In genomic region chr7:85186521-85187241, GRCh38 we compare ENCODE assay signal across 7 cellular contexts. TPM values are rescaled to one million over a fixed set of nuclear protein-coding genes. Genes with fewer than 3 reads are reported as not detected.
DNase-seq lines count a peak whose midpoint lies in the region; ATAC-seq, FAIRE-seq and TF ChIP-seq lines count a peak whose summit lies in the region.

SEMA3D (minus strand) TSS chr7:85187056; CDS start chr7:85121891, 65,165 bp downstream.

- no peak for FAIRE-seq in HTR-8/SVneo (lab: Jason Lieb, UNC)
- FAIRE-seq in small intestine (lab: Jason Lieb, UNC), result no peak

- H3K4me1 ChIP-seq in OCI-LY1 (ENCODE audit: insufficient read depth, low read length, severe bottlenecking) (no peaks in the 10 kb centered on the region), small intestine (ENCODE audit: control insufficient read depth in 2 of 2, insufficient read depth in 1 of 2, low read depth in 1 of 2, low read length in 1 of 2) (peaks cover 0 to 2% of the 10 kb centered on the region in 2 donors)

- peak; percentile 94 for ATAC-seq in GM21528 (IDR thresholded peaks at IDR 0.05; ENCODE audit: low FRiP score, unreplicated experiment)

- CTCF ChIA-PET in GM10248 (lab: Yijun Ruan, JAX), result interaction anchor here (1.0 to 1.5 kb wide), 6 partner anchors 26 to 368 kb away, joined by 3 to 5 read pairs (median 4); no protein-coding TSS in a partner anchor

- H2AFZ ChIP-seq in OCI-LY1 (ENCODE audit: low read length), result no peak within 1 kb of the TSS

- no peaks in the 10 kb centered on the region for H3K36me3 ChIP-seq in OCI-LY1 (ENCODE audit: insufficient read depth, low read length)
- H3K36me3 ChIP-seq in small intestine (ENCODE audit: control insufficient read depth in 2 of 2, insufficient read depth in 2 of 2, low read length in 2 of 2), result no peaks in the 10 kb centered on the region

- 1 to 2% (median 1%) methylated on average over 45 of the region's 45 CpGs for WGBS in small intestine, 3 donors

- no peak within 1 kb of the TSS for H3K9ac ChIP-seq in OCI-LY1 (ENCODE audit: low read length)

- H3K27me3 ChIP-seq in OCI-LY1 (ENCODE audit: insufficient read depth, low read length) (no peaks in the 10 kb centered on the region), small intestine (ENCODE audit: control insufficient read depth in 2 of 2, insufficient read depth in 2 of 2, low read length in 2 of 2) (peaks cover 0 to 5% of the 10 kb centered on the region in 2 donors)

- DNase-seq in GM10248 (ENCODE audit: extremely low spot score) (peak; percentile 71), HTR-8/SVneo (ENCODE audit: insufficient read length, low spot score) (peak; percentile 32), caudate nucleus (lab: John Stamatoyannopoulos, UW) (peak in 55 of 61 donors; percentile 6 to 85 (median 61)), iris pigment epithelial cell (ENCODE audit: low read depth) (peak; percentile 87), small intestine (peak; percentile 66)

- H3K27ac ChIP-seq in OCI-LY1 (ENCODE audit: low read depth, low read length, poor library complexity, severe bottlenecking) (no peak within 1 kb of the TSS), caudate nucleus (ENCODE audit: low read depth, low read length) (peak within 1 kb of the TSS; percentile 44), small intestine (ENCODE audit: low read depth in 1 of 2, low read length in 1 of 2) (peak within 1 kb of the TSS; percentile 21 to 63)

- no peaks in the 10 kb centered on the region for H3K9me2 ChIP-seq in OCI-LY1 (ENCODE audit: low read depth, low read length)

- H3K9me3 ChIP-seq in OCI-LY1 (ENCODE audit: low read length) (no peaks in the 10 kb centered on the region), small intestine (ENCODE audit: control insufficient read depth, low read depth) (no peaks in the 10 kb centered on the region)

- no peaks in the 10 kb centered on the region for H4K20me1 ChIP-seq in OCI-LY1 (ENCODE audit: insufficient read depth, low read length)

- POLR2A ChIA-PET in GM10248 (lab: Yijun Ruan, JAX), result no interaction called here

- TF ChIP-seq CTCF in GM10248 (IDR thresholded peaks at IDR 0.05; ENCODE audit: control extremely low read depth, extremely low read depth, low read depth, missing control alignments), result peak; percentile 72
- TF ChIP-seq CTCF in OCI-LY1 (IDR thresholded peaks at IDR 0.05; ENCODE audit: low read length), result peak; percentile 53

- no peaks in the 10 kb centered on the region for H3K79me2 ChIP-seq in OCI-LY1 (ENCODE audit: insufficient read depth, low read length)

- H3K4me2 ChIP-seq in OCI-LY1 (ENCODE audit: low read length), result no peak within 1 kb of the TSS

- no peaks in the 10 kb centered on the region for H3F3A ChIP-seq in OCI-LY1 (ENCODE audit: insufficient read depth, low read length)

- H3K4me3 ChIP-seq in OCI-LY1 (ENCODE audit: low read depth, low read length, poor library complexity, severe bottlenecking) (no peak within 1 kb of the TSS), small intestine (ENCODE audit: low read depth in 1 of 2, low read length in 2 of 2) (peak within 1 kb of the TSS; percentile 17 to 46)

RNA-seq across cellular contexts. Expression of gene SEMA3D, which starts in this region (rescaled TPM):
- under 1 TPM in 2 of 3 donors, not detected in 1; 0.27 to 0.95 TPM for polyA plus RNA-seq in small intestine

Comparison
In these comparisons a context has a peak if more than half of its experiments do, and no peak if none do; other contexts are left out.
1. Peak in DNase-seq, H3K4me3 ChIP-seq and H3K27ac ChIP-seq in small intestine; RNA of the gene not detected or under 1 TPM.
2. DNase-seq: peak in every context shown above with its lines; median percentile 87 in iris pigment epithelial cell; 71 in GM10248; 66 in small intestine; 61 in caudate nucleus; 32 in HTR-8/SVneo.